In the genomic region with DNA sequence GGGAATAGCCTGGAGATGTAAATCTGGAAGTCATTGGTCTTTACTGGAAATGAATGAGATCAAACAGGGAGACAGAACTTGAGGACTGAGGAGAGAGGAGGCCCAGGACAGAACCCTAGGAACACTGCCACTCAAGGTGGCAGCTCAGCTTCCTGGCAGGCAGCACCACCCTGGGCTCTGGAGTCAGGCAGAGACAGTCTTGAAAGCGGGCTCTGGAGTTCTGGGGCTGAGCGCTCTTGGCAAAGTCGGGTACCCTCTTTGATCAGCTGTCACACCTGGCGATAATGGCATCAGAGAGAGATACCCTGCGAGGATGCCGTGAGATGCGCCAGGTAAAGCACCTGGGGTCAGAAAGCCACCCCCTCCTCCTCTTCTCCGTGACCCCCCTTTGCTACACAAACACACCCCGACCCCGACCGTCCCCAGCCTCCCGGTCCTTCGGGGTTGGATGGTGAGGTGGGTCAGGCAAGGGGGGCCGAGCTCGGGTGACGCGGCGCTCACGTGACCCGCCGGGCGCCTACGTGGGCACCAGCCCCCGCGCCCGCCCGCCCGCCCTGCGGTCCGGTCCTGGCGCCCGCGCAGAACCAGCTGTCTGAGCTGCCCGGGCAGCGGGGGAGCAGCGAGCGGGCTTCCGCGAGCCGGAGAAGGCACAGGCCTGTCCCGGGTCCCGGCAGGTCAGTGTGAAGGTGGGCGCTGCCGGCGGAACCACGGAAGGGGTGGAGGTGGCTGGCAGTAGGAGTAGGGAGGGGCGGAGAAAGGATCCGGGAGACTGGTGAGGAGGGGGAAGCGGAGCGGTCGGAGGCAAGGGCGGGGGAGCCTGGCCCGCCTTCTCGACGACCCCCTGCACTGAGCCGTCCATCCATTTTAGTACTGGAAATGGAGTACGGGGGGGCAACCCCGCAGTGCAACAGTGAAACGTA, we compare ENCODE assay signal across 8 cellular contexts.
DNase-seq lines count a peak whose midpoint lies in the region; ATAC-seq and TF ChIP-seq lines count a peak whose summit lies in the region.

TCEAL3 (plus strand) TSS at position 579 of the 920 bp plus-strand sequence. CDS start 1,102 bp downstream, outside the sequence.

- H3K9me3 ChIP-seq in stomach smooth muscle (ENCODE audit: control insufficient read depth in 2 of 2, low read length in 2 of 2) = peaks cover 0 to 2% of the 10 kb centered on the region in 2 donors

- H3K27ac ChIP-seq in stomach smooth muscle (ENCODE audit: low read length) = peak within 1 kb of the TSS; percentile 84

- peak; percentile 59 for DNase-seq in ELR (ENCODE audit: low read depth)
- no peak for DNase-seq in LNCaP clone FGC (ENCODE audit: low read depth)
- DNase-seq in activated CD4-positive, alpha-beta T cell treated with anti-CD3 and anti-CD28 coated beads for 48 hours = peak; percentile 8
- peak in 2 of 3 experiments; percentile 29 to 46 for DNase-seq in effector memory CD8-positive, alpha-beta T cell
- DNase-seq in medulla oblongata (ENCODE audit: extremely low spot score) = peak; percentile 54
- no peak for DNase-seq in NCI-H2029 (lab: John Stamatoyannopoulos, UW)

- H3K4me1 ChIP-seq in stomach smooth muscle (ENCODE audit: control insufficient read depth, insufficient read depth, low read length) = peaks cover 2% of the 10 kb centered on the region

- peak within 1 kb of the TSS; percentile 78 for H3K4me3 Mint-ChIP-seq in effector memory CD8-positive, alpha-beta T cell

- peaks cover 17% of the 10 kb centered on the region for H3K36me3 Mint-ChIP-seq in effector memory CD8-positive, alpha-beta T cell (ENCODE audit: insufficient read depth)

- H3K9ac ChIP-seq in stomach smooth muscle (ENCODE audit: low read length in 2 of 2) = peak within 1 kb of the TSS; percentile 80 to 89

- no peak for TF ChIP-seq CTCF in LNCaP clone FGC (IDR thresholded peaks at IDR 0.05; ENCODE audit: control insufficient read depth, extremely low read depth, insufficient read depth)

- peak within 1 kb of the TSS; percentile 69 for H3K4me3 ChIP-seq in LNCaP clone FGC (ENCODE audit: low read depth, low read length)
- H3K4me3 ChIP-seq in stomach smooth muscle (ENCODE audit: low read length in 2 of 2) = peak within 1 kb of the TSS; percentile 67 to 77

- peak within 1 kb of the TSS; percentile 89 to 92 for H3K27ac Mint-ChIP-seq in effector memory CD8-positive, alpha-beta T cell

- peaks cover 4 to 6% of the 10 kb centered on the region in 2 donors for H3K4me1 Mint-ChIP-seq in effector memory CD8-positive, alpha-beta T cell (ENCODE audit: low read depth in 2 of 2)

- no peaks in the 10 kb centered on the region for H3K27me3 Mint-ChIP-seq in effector memory CD8-positive, alpha-beta T cell

- H3K27me3 ChIP-seq in stomach smooth muscle (ENCODE audit: control insufficient read depth in 1 of 2, insufficient read depth in 2 of 2, low read length in 2 of 2) = peaks cover 0 to 6% of the 10 kb centered on the region in 2 donors

- peaks cover 0 to 2% of the 10 kb centered on the region in 2 donors for H3K36me3 ChIP-seq in stomach smooth muscle (ENCODE audit: control insufficient read depth in 2 of 2, insufficient read depth in 2 of 2, low read length in 2 of 2)

- ATAC-seq in GM21576 (IDR thresholded peaks at IDR 0.05; ENCODE audit: unreplicated experiment) = peak; percentile 78
- peak; percentile 88 for ATAC-seq in effector memory CD8-positive, alpha-beta T cell (replicated peaks)

- H3K9me3 Mint-ChIP-seq in effector memory CD8-positive, alpha-beta T cell = no peaks in the 10 kb centered on the region

Comparison
In these comparisons a context has a peak if more than half of its experiments do, and no peak if none do; other contexts are left out.
1. DNase-seq: peak in ELR (single experiment), activated CD4-positive, alpha-beta T cell treated with anti-CD3 and anti-CD28 coated beads for 48 hours (single experiment), effector memory CD8-positive, alpha-beta T cell (2 of 3) and medulla oblongata (single experiment); none in LNCaP clone FGC (single experiment) and NCI-H2029 (single experiment).